In genomic region chr6:136371117-136371696, GRCh38 we compare ENCODE assay signal across 18 cellular contexts.
DNase-seq lines count a peak whose midpoint lies in the region; ATAC-seq, FAIRE-seq and TF ChIP-seq lines count a peak whose summit lies in the region.
"Had no signal": no experiment of that assay in that cellular context is flagged by ENCODE, and none has a peak within 500 bp of the region (broad histone marks: within the 10 kb centered on the region; RNA-seq: fewer than 3 reads in every experiment).

No MANE protein-coding gene starts in this region.

- H3K4me1 Mint-ChIP-seq in progenitor cell of endocrine pancreas (ENCODE audit: low read depth) = peaks cover 8% of the 10 kb centered on the region

- no peak for ATAC-seq in GM18519 (IDR thresholded peaks at IDR 0.05; ENCODE audit: low FRiP score, unreplicated experiment)
- ATAC-seq: HepG2 had no signal

- H3K9me3 Mint-ChIP-seq in progenitor cell of endocrine pancreas (ENCODE audit: low read depth) = no peaks in the 10 kb centered on the region
- H3K9me3 Mint-ChIP-seq: CD8-positive, alpha-beta memory T cell; H9; HFFc6 had no signal

- DNase-seq in NCI-H2227 treated with DMSO at 0.1 percent for 48 hours (lab: John Stamatoyannopoulos, UW) (peak; percentile 0), NCI-H2227 (lab: John Stamatoyannopoulos, UW; ENCODE audit: unreplicated experiment) (no peak), kidney epithelial cell (ENCODE audit: low read depth) (peak; percentile 4), progenitor cell of endocrine pancreas (ENCODE audit: low spot score, unreplicated experiment) (no peak), NCI-H524 treated with DMSO at 0.1 percent for 48 hours (lab: John Stamatoyannopoulos, UW) (no peak), GM19239 (ENCODE audit: insufficient read length, low spot score) (no peak)
- DNase-seq: AML-193; Caco-2; CD8-positive, alpha-beta memory T cell; DND-41; GF-D8; GOT3; H9; HFFc6 had no signal

- TF ChIP-seq CTCF in kidney epithelial cell (IDR thresholded peaks at IDR 0.05; ENCODE audit: insufficient read depth, low read length, poor library complexity, severe bottlenecking) (no peak), progenitor cell of endocrine pancreas (IDR thresholded peaks at IDR 0.05; ENCODE audit: unreplicated experiment) (no peak)

- peaks cover 18% of the 10 kb centered on the region for H3K36me3 Mint-ChIP-seq in progenitor cell of endocrine pancreas (ENCODE audit: insufficient read depth)

- no peaks in the 10 kb centered on the region for H3K27me3 ChIP-seq in kidney epithelial cell (ENCODE audit: control insufficient read depth, insufficient read depth, low read length)
- H3K27me3 ChIP-seq: BLaER1 had no signal

- peak overlapping the region; percentile 82 for H3K27ac Mint-ChIP-seq in progenitor cell of endocrine pancreas
- H3K27ac Mint-ChIP-seq: CD8-positive, alpha-beta memory T cell; H9; HFFc6 had no signal

- H3K36me3 ChIP-seq in kidney epithelial cell (ENCODE audit: control insufficient read depth, insufficient read depth, low read length) = no peaks in the 10 kb centered on the region
- H3K36me3 ChIP-seq: BLaER1 had no signal

- no peaks in the 10 kb centered on the region for H3K27me3 Mint-ChIP-seq in progenitor cell of endocrine pancreas

- no peak overlapping the region for H3K4me3 Mint-ChIP-seq in progenitor cell of endocrine pancreas (ENCODE audit: low read depth)
- H3K4me3 Mint-ChIP-seq: CD8-positive, alpha-beta memory T cell; H9; HFFc6 had no signal

- H3K4me3 ChIP-seq in kidney epithelial cell (ENCODE audit: low read depth, low read length) = no peak overlapping the region
- H3K4me3 ChIP-seq: BLaER1 had no signal

- no peak for FAIRE-seq in GM19239 (lab: Jason Lieb, UNC)
- FAIRE-seq: HepG2, HTR-8/SVneo had no signal

Comparison
In these comparisons a context has a peak if more than half of its experiments do, and no peak if none do; other contexts are left out.
1. DNase-seq: peak in NCI-H2227 treated with DMSO at 0.1 percent for 48 hours (single experiment) and kidney epithelial cell (single experiment); none in NCI-H2227 (single experiment), progenitor cell of endocrine pancreas (single experiment), NCI-H524 treated with DMSO at 0.1 percent for 48 hours (single experiment) and GM19239 (single experiment).